Comparison of ENCODE assay signal across 1 cellular context in the genomic region with DNA sequence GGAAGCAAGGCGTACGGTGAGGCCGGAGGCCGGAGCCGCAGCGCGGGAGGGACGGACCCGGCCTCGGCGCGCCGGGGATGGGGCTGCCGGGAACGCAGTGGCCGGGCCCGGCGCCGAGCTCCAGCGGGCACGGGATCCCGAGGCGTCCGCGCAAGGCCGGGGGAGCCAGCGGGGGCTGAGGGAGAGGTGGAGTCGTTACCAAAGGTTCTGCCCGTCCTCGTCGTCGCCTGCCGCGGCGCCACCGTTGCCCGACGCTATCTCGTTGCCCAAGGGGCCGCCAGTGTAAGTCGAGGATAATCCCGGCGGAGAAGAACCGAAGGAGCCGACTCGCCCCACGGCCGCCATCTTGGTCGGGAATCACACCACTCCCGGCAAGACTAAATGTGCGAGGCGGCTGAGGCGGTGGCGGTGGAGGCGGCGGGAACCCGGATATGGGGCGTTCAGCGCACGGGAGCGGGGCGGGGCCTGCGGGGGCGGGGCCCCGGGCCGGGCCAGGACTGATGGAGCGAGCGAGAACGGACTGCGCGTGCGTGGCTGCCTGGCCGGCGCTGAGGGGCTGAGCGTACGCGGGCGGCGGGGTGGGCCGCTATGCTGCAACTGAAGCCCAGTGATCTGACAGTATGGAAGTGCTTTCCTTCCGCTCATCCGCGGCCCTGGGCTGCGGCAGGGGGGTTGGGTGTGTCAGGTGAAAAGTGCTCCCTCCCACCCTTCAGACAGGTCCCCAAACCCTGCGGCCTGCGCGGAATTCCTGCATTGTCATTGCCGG.
TF ChIP-seq lines count a peak whose summit lies in the region.

A gene (minus strand): TSS at position 433 of the 766 bp plus-strand sequence. CDS start 88 bp downstream, at position 345.

TF ChIP-seq in HepG2, 621 proteins besides CTCF, POLR2A, EP300 and RAD21 (continued from another document):
- TF ChIP-seq, protein P1, sequence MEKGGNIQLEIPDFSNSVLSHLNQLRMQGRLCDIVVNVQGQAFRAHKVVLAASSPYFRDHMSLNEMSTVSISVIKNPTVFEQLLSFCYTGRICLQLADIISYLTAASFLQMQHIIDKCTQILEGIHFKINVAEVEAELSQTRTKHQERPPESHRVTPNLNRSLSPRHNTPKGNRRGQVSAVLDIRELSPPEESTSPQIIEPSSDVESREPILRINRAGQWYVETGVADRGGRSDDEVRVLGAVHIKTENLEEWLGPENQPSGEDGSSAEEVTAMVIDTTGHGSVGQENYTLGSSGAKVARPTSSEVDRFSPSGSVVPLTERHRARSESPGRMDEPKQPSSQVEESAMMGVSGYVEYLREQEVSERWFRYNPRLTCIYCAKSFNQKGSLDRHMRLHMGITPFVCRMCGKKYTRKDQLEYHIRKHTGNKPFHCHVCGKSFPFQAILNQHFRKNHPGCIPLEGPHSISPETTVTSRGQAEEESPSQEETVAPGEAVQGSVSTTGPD (CRISPR knock-in tag; IDR thresholded peaks at IDR 0.05), result no peak
- TF ChIP-seq, protein P2, sequence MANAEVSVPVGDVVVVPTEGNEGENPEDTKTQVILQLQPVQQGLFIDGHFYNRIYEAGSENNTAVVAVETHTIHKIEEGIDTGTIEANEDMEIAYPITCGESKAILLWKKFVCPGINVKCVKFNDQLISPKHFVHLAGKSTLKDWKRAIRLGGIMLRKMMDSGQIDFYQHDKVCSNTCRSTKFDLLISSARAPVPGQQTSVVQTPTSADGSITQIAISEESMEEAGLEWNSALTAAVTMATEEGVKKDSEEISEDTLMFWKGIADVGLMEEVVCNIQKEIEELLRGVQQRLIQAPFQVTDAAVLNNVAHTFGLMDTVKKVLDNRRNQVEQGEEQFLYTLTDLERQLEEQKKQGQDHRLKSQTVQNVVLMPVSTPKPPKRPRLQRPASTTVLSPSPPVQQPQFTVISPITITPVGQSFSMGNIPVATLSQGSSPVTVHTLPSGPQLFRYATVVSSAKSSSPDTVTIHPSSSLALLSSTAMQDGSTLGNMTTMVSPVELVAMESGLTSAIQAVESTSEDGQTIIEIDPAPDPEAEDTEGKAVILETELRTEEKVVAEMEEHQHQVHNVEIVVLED (CRISPR knock-in tag; IDR thresholded peaks at IDR 0.05; ENCODE audit: borderline replicate concordance), result peak; percentile 24; the same call in 1 of the 2 replicates
- TF ChIP-seq ZNF441 (CRISPR knock-in tag; IDR thresholded peaks at IDR 0.05; ENCODE audit: borderline replicate concordance), result no peak
